In the genomic region with DNA sequence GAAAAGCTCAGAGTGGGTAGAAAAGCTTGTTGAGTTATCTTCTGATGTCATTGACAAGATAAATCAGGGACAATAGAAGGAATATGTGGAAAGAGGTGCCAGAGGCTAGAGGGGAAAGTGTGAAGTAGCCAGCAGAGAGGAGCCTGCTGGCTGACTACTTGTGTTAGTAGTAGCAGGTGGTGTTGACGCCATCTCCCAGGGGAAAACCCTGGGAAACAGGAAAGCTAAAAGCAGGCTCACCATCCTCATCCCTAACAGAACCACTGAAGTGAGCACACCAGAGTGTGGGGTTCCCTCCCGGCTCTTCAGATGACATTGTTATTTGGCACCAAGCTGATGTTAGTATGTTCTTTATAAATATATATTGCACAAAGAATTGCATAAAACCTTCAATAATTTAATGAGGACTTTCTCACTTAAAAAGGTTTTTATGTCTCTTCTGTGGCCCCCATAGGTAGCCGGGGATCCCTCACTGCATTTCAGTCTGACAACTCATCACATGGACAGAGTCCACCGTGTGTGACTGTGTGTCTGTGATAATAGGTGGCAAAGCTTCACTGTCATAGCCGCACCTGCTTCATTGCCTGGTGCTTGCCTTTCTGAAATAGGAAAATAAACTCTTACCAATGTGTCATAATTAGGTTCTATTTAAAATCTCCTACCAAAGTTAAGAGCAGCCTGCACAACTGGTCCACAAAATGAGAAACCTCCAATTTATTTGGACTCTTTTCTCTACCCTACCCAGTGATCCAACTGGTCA, we compare ENCODE assay signal across 27 cellular contexts.
A peak's percentile ranks its signal among the peaks of the same experiment; 100 is the strongest.
DNase-seq lines count a peak whose midpoint lies in the region; ATAC-seq and TF ChIP-seq lines count a peak whose summit lies in the region.
"Had no signal": no experiment of that assay in that cellular context is flagged by ENCODE, and none has a peak within 500 bp of the region (broad histone marks: within the 10 kb centered on the region; RNA-seq: fewer than 3 reads in every experiment).

No MANE protein-coding gene starts in this region.

- H3K27ac ChIP-seq in left ventricle myocardium inferior (replicated peaks), result no peak overlapping the region
- H3K27ac ChIP-seq: 22Rv1, psoas muscle, thoracic aorta, vagina had no signal

- H3K4me1 ChIP-seq in left ventricle myocardium inferior, result no peaks in the 10 kb centered on the region
- H3K4me1 ChIP-seq: HAP-1, psoas muscle, vagina had no signal

- no peaks in the 10 kb centered on the region for H3K36me3 ChIP-seq in left ventricle myocardium inferior
- H3K36me3 ChIP-seq: HAP-1, thoracic aorta, vagina had no signal

- peaks cover 5% of the 10 kb centered on the region for H3K9me3 Mint-ChIP-seq in glutamatergic neuron (ENCODE audit: unreplicated experiment)
- H3K9me3 Mint-ChIP-seq: activated naive CD4-positive, alpha-beta T cell treated with anti-CD3 and anti-CD28 coated beads, Interleukin-2, amount 50 U/mL, for 72 hours; CD8-positive, alpha-beta T cell; naive thymus-derived CD8-positive, alpha-beta T cell; stimulated activated naive CD8-positive, alpha-beta T cell treated with anti-CD3 and anti-CD28 coated beads, Interleukin-15, Interleukin-2, amounts not matched to agents 100 ng/mL and 50 ng/mL, for 24 hours had no signal

- no peak overlapping the region for H3K4me3 ChIP-seq in left ventricle myocardium inferior
- H3K4me3 ChIP-seq: HAP-1, psoas muscle, thoracic aorta, vagina had no signal

- peak; percentile 30 for DNase-seq in DMS153 (lab: John Stamatoyannopoulos, UW)
- no peak for DNase-seq in DMS153 treated with DMSO at 0.1 percent for 48 hours (lab: John Stamatoyannopoulos, UW; ENCODE audit: unreplicated experiment)
- peak; percentile 38 for DNase-seq in NCI-H1436 (lab: John Stamatoyannopoulos, UW)
- peak; percentile 25 for DNase-seq in NCI-H524 treated with DMSO at 0.1 percent for 48 hours (lab: John Stamatoyannopoulos, UW)
- DNase-seq in glutamatergic neuron, result peak; percentile 73
- DNase-seq in left ventricle myocardium inferior, result no peak
- DNase-seq: activated CD8-positive, alpha-beta T cell treated with anti-CD3 and anti-CD28 coated beads, Interleukin-2, amount 10 ng/mL, durations not matched to agents 7 days and 5 days; anterior cingulate cortex; CD8-positive, alpha-beta T cell; effector CD4-positive, alpha-beta T cell; GDM1; left ventricle myocardium superior; midbrain; MM.1S; naive thymus-derived CD8-positive, alpha-beta T cell; NCI-H187 treated with DMSO at 0.1 percent for 48 hours; NCI-H748 treated with DMSO at 0.1 percent for 48 hours; nucleus accumbens; psoas muscle had no signal

- peak overlapping the region; percentile 67 for H3K27ac Mint-ChIP-seq in glutamatergic neuron (ENCODE audit: unreplicated experiment)
- H3K27ac Mint-ChIP-seq: activated CD8-positive, alpha-beta T cell treated with anti-CD3 and anti-CD28 coated beads, Interleukin-2, amount 10 ng/mL, durations not matched to agents 7 days and 5 days; activated naive CD4-positive, alpha-beta T cell treated with anti-CD3 and anti-CD28 coated beads, Interleukin-2, amount 50 U/mL, for 72 hours; CD8-positive, alpha-beta T cell; stimulated activated naive CD8-positive, alpha-beta T cell treated with anti-CD3 and anti-CD28 coated beads, Interleukin-15, Interleukin-2, amounts not matched to agents 100 ng/mL and 50 ng/mL, for 24 hours had no signal

- H3K4me1 Mint-ChIP-seq in glutamatergic neuron (ENCODE audit: low read depth, unreplicated experiment), result peaks cover 24% of the 10 kb centered on the region

- no peaks in the 10 kb centered on the region for H3K36me3 Mint-ChIP-seq in glutamatergic neuron (ENCODE audit: unreplicated experiment)
- H3K36me3 Mint-ChIP-seq: activated naive CD4-positive, alpha-beta T cell treated with anti-CD3 and anti-CD28 coated beads, Interleukin-2, amount 50 U/mL, for 72 hours; CD8-positive, alpha-beta T cell; naive thymus-derived CD8-positive, alpha-beta T cell had no signal

- intact Hi-C loops in left ventricle myocardium inferior (cut with micrococcal nuclease), result no loop called here

- ATAC-seq in GM19455 (IDR thresholded peaks at IDR 0.05; ENCODE audit: unreplicated experiment), result no peak
- ATAC-seq in HG02610 (IDR thresholded peaks at IDR 0.05; ENCODE audit: unreplicated experiment), result no peak
- ATAC-seq: activated CD8-positive, alpha-beta T cell treated with anti-CD3 and anti-CD28 coated beads, Interleukin-2, amount 10 ng/mL, durations not matched to agents 7 days and 5 days; activated naive CD4-positive, alpha-beta T cell treated with anti-CD3 and anti-CD28 coated beads, Interleukin-2, amount 50 U/mL, for 72 hours; CD8-positive, alpha-beta T cell; left ventricle myocardium superior; naive thymus-derived CD8-positive, alpha-beta T cell; psoas muscle had no signal

- H3K27me3 ChIP-seq in left ventricle myocardium inferior (ENCODE audit: low read depth), result peaks cover 44% of the 10 kb centered on the region
- H3K27me3 ChIP-seq: vagina had no signal

- H3K4me3 Mint-ChIP-seq in glutamatergic neuron (ENCODE audit: unreplicated experiment), result peak overlapping the region; percentile 75
- H3K4me3 Mint-ChIP-seq: activated CD8-positive, alpha-beta T cell treated with anti-CD3 and anti-CD28 coated beads, Interleukin-2, amount 10 ng/mL, durations not matched to agents 7 days and 5 days; CD8-positive, alpha-beta T cell; naive thymus-derived CD8-positive, alpha-beta T cell; stimulated activated naive CD8-positive, alpha-beta T cell treated with anti-CD3 and anti-CD28 coated beads, Interleukin-15, Interleukin-2, amounts not matched to agents 100 ng/mL and 50 ng/mL, for 24 hours had no signal

- H3K27me3 Mint-ChIP-seq in glutamatergic neuron (ENCODE audit: unreplicated experiment), result no peaks in the 10 kb centered on the region

- H3K9me3 ChIP-seq in left ventricle myocardium inferior (replicated peaks), result no peaks in the 10 kb centered on the region
- H3K9me3 ChIP-seq: HAP-1, psoas muscle, thoracic aorta, vagina had no signal

- no peak for TF ChIP-seq CTCF in glutamatergic neuron (IDR thresholded peaks at IDR 0.05; ENCODE audit: partially characterized antibody, unreplicated experiment)
- TF ChIP-seq CTCF in left ventricle myocardium inferior (IDR thresholded peaks at IDR 0.05; ENCODE audit: borderline replicate concordance), result no peak

Comparison
In these comparisons a context has a peak if more than half of its experiments do, and no peak if none do; other contexts are left out.
1. DNase-seq: peak in DMS153 (single experiment), NCI-H1436 (single experiment), NCI-H524 treated with DMSO at 0.1 percent for 48 hours (single experiment) and glutamatergic neuron (single experiment); none in DMS153 treated with DMSO at 0.1 percent for 48 hours (single experiment) and left ventricle myocardium inferior (single experiment).